Comparison of ENCODE assay signal across 16 cellular contexts in genomic region chr17:4560837-4561241, GRCh38. TPM values are rescaled to one million over a fixed set of nuclear protein-coding genes. Genes with fewer than 3 reads are reported as not detected.
DNase-seq lines count a peak whose midpoint lies in the region; ATAC-seq, FAIRE-seq and TF ChIP-seq lines count a peak whose summit lies in the region.
"Had no signal": no experiment of that assay in that cellular context is flagged by ENCODE, and none has a peak within 500 bp of the region (broad histone marks: within the 10 kb centered on the region; RNA-seq: fewer than 3 reads in every experiment).

No MANE protein-coding gene starts in this region.

- H3K36me3 ChIP-seq in H7 (replicated peaks; ENCODE audit: control insufficient read depth, insufficient read depth, low read length) (no peaks in the 10 kb centered on the region), esophagus squamous epithelium (peaks cover 0 to 10% (median 0%) of the 10 kb centered on the region in 3 donors), rectal smooth muscle tissue (ENCODE audit: control insufficient read depth, insufficient read depth, low read length) (no peaks in the 10 kb centered on the region)
- H3K36me3 ChIP-seq: gastrocnemius medialis had no signal

- H3K27me3 ChIP-seq in H7 (ENCODE audit: control insufficient read depth, insufficient read depth, low read length) (no peaks in the 10 kb centered on the region), esophagus squamous epithelium (no peaks in the 10 kb centered on the region), rectal smooth muscle tissue (ENCODE audit: control insufficient read depth, insufficient read depth, low read length) (no peaks in the 10 kb centered on the region)
- H3K27me3 ChIP-seq: gastrocnemius medialis had no signal

- 51 to 81% methylated on average over 3 to 9 of the region's 11 CpGs for WGBS in esophagus squamous epithelium, 2 donors

- intact Hi-C loops in esophagus squamous epithelium (cut with DNase I), result no loop called here

- DNase-seq in H7, result peak; percentile 77
- DNase-seq in OCI-M1 (lab: John Stamatoyannopoulos, UW), result peak; percentile 12
- DNase-seq in esophagus squamous epithelium (lab: John Stamatoyannopoulos, UW), result no peak
- no peak for DNase-seq in H54 (ENCODE audit: insufficient read length, low spot score)
- DNase-seq: activated CD4-positive, alpha-beta T cell treated with anti-CD3 and anti-CD28 coated beads, Interleukin-2, amount 10 ng/mL, durations not matched to agents 24 days and 14 days; activated effector memory CD4-positive, alpha-beta T cell treated with Interleukin-2 at 50 U/mL for 16 hours; DMS153; gastrocnemius medialis; NCI-H69; stimulated activated CD4-positive, alpha-beta T cell treated with anti-CD3 and anti-CD28 coated beads, Interleukin-4, amount 100 ng/mL, for 1 hour; stimulated activated naive CD8-positive, alpha-beta T cell treated with anti-CD3 and anti-CD28 coated beads, Interleukin-15, Interleukin-2, amounts not matched to agents 100 U/mL and 50 U/mL, for 24 hours; SW 1271 had no signal

- H3K9me3 ChIP-seq in esophagus squamous epithelium, result no peaks in the 10 kb centered on the region
- H3K9me3 ChIP-seq: gastrocnemius medialis had no signal

- H3K4me1 ChIP-seq in esophagus squamous epithelium (peaks cover 0 to 63% (median 23%) of the 10 kb centered on the region in 3 donors), rectal smooth muscle tissue (ENCODE audit: control insufficient read depth, insufficient read depth, low read length) (peaks cover 4% of the 10 kb centered on the region)

- H3K9ac ChIP-seq in rectal smooth muscle tissue (ENCODE audit: low read length), result no peak overlapping the region

- no peak for ATAC-seq in GM18519 (IDR thresholded peaks at IDR 0.05; ENCODE audit: low FRiP score, unreplicated experiment)
- no peak for ATAC-seq in HG02678 (IDR thresholded peaks at IDR 0.05; ENCODE audit: unreplicated experiment)
- ATAC-seq: gastrocnemius medialis; stimulated activated naive CD8-positive, alpha-beta T cell treated with anti-CD3 and anti-CD28 coated beads, Interleukin-15, Interleukin-2, amounts not matched to agents 100 U/mL and 50 U/mL, for 24 hours had no signal

- TF ChIP-seq POLR2A in esophagus squamous epithelium (IDR thresholded peaks at IDR 0.05) (no peak), H54 (IDR thresholded peaks at IDR 0.05; ENCODE audit: low read depth, low read length) (no peak)

- H3K27ac ChIP-seq in esophagus squamous epithelium, result peak overlapping the region in 3 of 4 donors; percentile 80 to 88 (median 83)
- H3K27ac ChIP-seq in rectal smooth muscle tissue (ENCODE audit: low read depth, low read length), result no peak overlapping the region
- H3K27ac ChIP-seq: gastrocnemius medialis had no signal

- TF ChIP-seq CTCF in esophagus squamous epithelium (IDR thresholded peaks at IDR 0.05), result no peak

- no peak overlapping the region for H3K4me3 ChIP-seq in H7 (ENCODE audit: insufficient read depth, low read depth, low read length)
- H3K4me3 ChIP-seq in esophagus squamous epithelium, result peak overlapping the region in 3 of 4 donors; percentile 34 to 53 (median 46)
- peak overlapping the region; percentile 58 for H3K4me3 ChIP-seq in rectal smooth muscle tissue (ENCODE audit: low read length)
- H3K4me3 ChIP-seq: gastrocnemius medialis had no signal

- FAIRE-seq in H54 (lab: Jason Lieb, UNC), result no peak

RNA-seq across cellular contexts. Expression of gene GGT6, which starts 0.5 kb away (rescaled TPM):
- not detected in 2 replicates for total RNA-seq in H7 (2014; rRNA removed; shearing (Covaris generic))
- total RNA-seq in esophagus squamous epithelium, result 100 to 1,000 TPM in 1 of 4 donors, 10 to 100 TPM in 3; 46.0 to 141 (median 68.5) TPM
- total RNA-seq: activated CD4-positive, alpha-beta T cell treated with anti-CD3 and anti-CD28 coated beads, Interleukin-2, amount 10 ng/mL, durations not matched to agents 24 days and 14 days; M059J had no signal

RNA-seq across cellular contexts. Expression of gene MYBBP1A, which starts 5.7 kb away (rescaled TPM):
- 140 and 149 TPM in 2 replicates for total RNA-seq in H7 (2014; rRNA removed; shearing (Covaris generic))
- total RNA-seq in esophagus squamous epithelium, result 10 to 100 TPM; 32.4 to 70.0 (median 54.4) TPM

RNA-seq across cellular contexts. Expression of gene SMTNL2, which starts 23.5 kb away (rescaled TPM):
- total RNA-seq in H7 (2014; rRNA removed; shearing (Covaris generic)), result 1.4 and 1.9 TPM in 2 replicates
- under 1 TPM; 0.41 to 0.76 (median 0.69) TPM for total RNA-seq in esophagus squamous epithelium
- total RNA-seq: activated CD4-positive, alpha-beta T cell treated with anti-CD3 and anti-CD28 coated beads, Interleukin-2, amount 10 ng/mL, durations not matched to agents 24 days and 14 days; M059J had no signal

Comparison
In these comparisons a context has a peak if more than half of its experiments do, and no peak if none do; other contexts are left out.
1. DNase-seq: peak in H7 (single experiment) and OCI-M1 (single experiment); none in esophagus squamous epithelium (single experiment) and H54 (single experiment).
2. RNA of gene GGT6, which starts 0.5 kb away (total RNA-seq): 46.0 to 141 TPM in esophagus squamous epithelium; not detected in H7; every median in the first group is over 10 times any median in the second.